In the genomic region with DNA sequence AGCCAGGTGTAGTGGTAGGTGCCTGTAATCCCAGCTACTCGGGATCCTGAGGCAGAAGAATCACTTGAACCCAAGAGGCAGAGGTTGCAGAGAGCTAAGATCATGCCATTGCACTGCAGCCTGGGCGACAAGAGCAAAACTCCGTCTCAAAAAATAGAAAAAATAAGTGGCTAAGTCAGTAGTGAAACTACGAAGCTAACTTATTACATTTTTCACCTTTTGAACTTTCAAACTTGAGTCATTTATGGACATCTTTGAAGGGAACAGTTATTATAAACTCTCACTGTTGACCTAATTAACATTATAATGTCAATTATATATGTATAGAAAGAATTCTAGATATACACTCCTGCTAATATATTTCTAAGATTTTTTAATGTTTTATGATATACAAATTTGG, we compare ENCODE assay signal across 7 cellular contexts.
"Had no signal": no experiment of that assay in that cellular context is flagged by ENCODE, and none has a peak within 500 bp of the region (broad histone marks: within the 10 kb centered on the region; RNA-seq: fewer than 3 reads in every experiment).

No MANE protein-coding gene starts in this region.

- H3K4me3 ChIP-seq: cardiac muscle cell, gastrocnemius medialis had no signal

- H3K9me3 ChIP-seq: gastrocnemius medialis had no signal

- FAIRE-seq: colon, keratinocyte had no signal

- H3K27ac ChIP-seq: cardiac muscle cell, gastrocnemius medialis had no signal

- H3K27me3 ChIP-seq: cardiac muscle cell, gastrocnemius medialis had no signal

- H3K4me1 ChIP-seq: gastrocnemius medialis had no signal

- ATAC-seq: gastrocnemius medialis, left ventricle myocardium superior had no signal

- H3K36me3 ChIP-seq: cardiac muscle cell, gastrocnemius medialis had no signal

- DNase-seq: activated naive CD4-positive, alpha-beta T cell treated with anti-CD3 and anti-CD28 coated beads, Interleukin-2, amount 10 ng/mL, durations not matched to agents 7 days and 5 days; gastrocnemius medialis; left ventricle myocardium superior; stimulated activated CD4-positive, alpha-beta T cell treated with anti-CD3 and anti-CD28 coated beads, Interleukin-4, amount 100 ng/mL, for 24 hours had no signal
